10 cellular contexts compared by ENCODE assay signal in the genomic region with DNA sequence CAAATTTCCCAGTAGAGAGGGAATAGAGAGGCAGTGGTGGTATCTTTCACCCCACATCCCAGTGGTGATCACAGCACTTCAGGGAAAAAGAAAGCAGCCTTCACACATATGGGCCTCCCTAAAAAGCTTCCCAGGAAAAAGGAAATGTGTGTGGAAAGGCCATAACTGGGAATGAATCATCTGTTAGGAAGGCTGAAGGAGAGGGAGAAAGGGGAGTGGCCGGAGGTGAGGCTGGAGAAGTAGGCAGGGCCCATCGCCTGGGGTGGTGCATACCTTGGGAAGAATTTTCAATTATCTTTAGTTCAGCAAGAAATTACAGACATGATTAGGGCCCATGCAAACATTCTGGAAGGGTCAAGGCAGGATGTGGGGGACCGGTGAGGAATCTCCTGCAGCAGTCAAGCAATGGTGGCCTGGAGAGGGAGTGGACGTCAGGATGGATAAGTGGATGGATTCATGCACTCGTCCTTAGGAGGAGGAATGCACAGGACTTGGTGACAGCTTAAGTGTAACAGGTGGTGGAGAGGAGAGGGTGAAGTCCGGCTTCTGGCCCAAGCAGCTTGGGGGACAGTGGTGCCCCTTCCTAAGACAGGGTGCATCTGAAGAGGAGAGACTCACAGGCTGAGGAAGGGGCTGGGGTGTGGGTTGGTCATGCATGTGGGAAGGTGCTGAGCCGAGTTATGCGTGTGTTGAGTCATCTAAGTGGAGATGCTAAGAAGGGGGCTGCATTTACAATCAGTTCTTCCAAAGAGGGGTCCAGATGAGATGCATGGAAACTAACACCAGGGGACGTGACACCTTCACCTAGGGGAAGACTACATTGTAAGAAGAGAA. TPM values are rescaled to one million over a fixed set of nuclear protein-coding genes. Genes with fewer than 3 reads are reported as not detected.
DNase-seq lines count a peak whose midpoint lies in the region; ATAC-seq, FAIRE-seq and TF ChIP-seq lines count a peak whose summit lies in the region.
"Had no signal": no experiment of that assay in that cellular context is flagged by ENCODE, and none has a peak within 500 bp of the region (broad histone marks: within the 10 kb centered on the region; RNA-seq: fewer than 3 reads in every experiment).

No MANE protein-coding gene starts in this region.

- TF ChIP-seq CTCF in PC-3 (conservative IDR thresholded peaks at IDR 0.05; ENCODE audit: low read depth, low read length) (no peak), endothelial cell of umbilical vein (IDR thresholded peaks at IDR 0.05; ENCODE audit: extremely low read depth in 1 of 2, insufficient read depth in 1 of 2, low read depth in 1 of 2, low read length in 2 of 2) (no peak), nephron progenitor cell (IDR thresholded peaks at IDR 0.05) (no peak)

- H3K27me3 Mint-ChIP-seq in nephron progenitor cell (ENCODE audit: low read depth, poor library complexity): peaks cover 6% of the 10 kb centered on the region
- H3K27me3 Mint-ChIP-seq: activated T-cell treated with anti-CD3 and anti-CD28 coated beads, Interleukin-2, amount 50 U/mL, for 24 hours had no signal

- H3K27me3 ChIP-seq in PC-3 (ENCODE audit: low read length) (no peaks in the 10 kb centered on the region), endothelial cell of umbilical vein (ENCODE audit: control insufficient read depth in 2 of 2, insufficient read depth in 2 of 2, low read length in 2 of 2) (no peaks in the 10 kb centered on the region)

- H3K9me2 ChIP-seq in PC-3 (replicated peaks; ENCODE audit: low read length): no peaks in the 10 kb centered on the region

- intact Hi-C loops in PC-3 (cut with micrococcal nuclease): loop anchor here (5.0 kb wide), 2 partner anchors 39 to 59 kb away; no protein-coding TSS in a partner anchor
- intact Hi-C loops in endothelial cell of umbilical vein (cut with micrococcal nuclease): loop anchor here (1.0 to 10.0 kb wide), 4 partner anchors 10 to 246 kb away; no protein-coding TSS in a partner anchor

- H2AFZ ChIP-seq in PC-3 (ENCODE audit: low read length) (no peak overlapping the region), endothelial cell of umbilical vein (ENCODE audit: low read depth, low read length) (no peak overlapping the region)

- FAIRE-seq in endothelial cell of umbilical vein (lab: Jason Lieb, UNC) (peak; percentile 98), GM12892 (lab: Jason Lieb, UNC) (no peak)

- peak overlapping the region; percentile 36 for H3K4me3 ChIP-seq in PC-3 (ENCODE audit: low read length)
- H3K4me3 ChIP-seq in endothelial cell of umbilical vein (replicated peaks in 1 of 3; ENCODE audit: insufficient read depth in 1 of 3, low read depth in 1 of 3, low read length in 3 of 3): peak overlapping the region; percentile 15 to 76 (median 17)

- no peaks in the 10 kb centered on the region for H3K9me3 ChIP-seq in PC-3 (ENCODE audit: low read length)
- no peaks in the 10 kb centered on the region for H3K9me3 ChIP-seq in endothelial cell of umbilical vein (replicated peaks; ENCODE audit: control insufficient read depth, insufficient read depth, low read length)

- peak overlapping the region; percentile 66 for H3K27ac Mint-ChIP-seq in nephron progenitor cell

- peak overlapping the region; percentile 47 for H3K9ac ChIP-seq in PC-3 (ENCODE audit: low read length)
- H3K9ac ChIP-seq in endothelial cell of umbilical vein (replicated peaks; ENCODE audit: extremely low read depth, insufficient read depth, low read length): peak overlapping the region; percentile 84

- TF ChIP-seq POLR2A in endothelial cell of umbilical vein (IDR thresholded peaks at IDR 0.05; ENCODE audit: low read depth, low read length) (peak; percentile 61), GM12892 (IDR thresholded peaks at IDR 0.05; ENCODE audit: low read depth, low read length) (no peak)

- peak overlapping the region; percentile 80 for H3K27ac ChIP-seq in PC-3 (ENCODE audit: low read length)
- peak overlapping the region; percentile 97 for H3K27ac ChIP-seq in endothelial cell of umbilical vein (ENCODE audit: insufficient read depth, low read depth, low read length)
- no peak overlapping the region for H3K27ac ChIP-seq in caudate nucleus (ENCODE audit: low read depth, low read length)

- H4K20me1 ChIP-seq in PC-3 (ENCODE audit: low read length) (no peaks in the 10 kb centered on the region), endothelial cell of umbilical vein (replicated peaks; ENCODE audit: control insufficient read depth, extremely low read depth, insufficient read depth, low read length) (no peaks in the 10 kb centered on the region)

- H3K36me3 ChIP-seq in PC-3 (ENCODE audit: low read depth, low read length) (no peaks in the 10 kb centered on the region), endothelial cell of umbilical vein (ENCODE audit: control insufficient read depth in 2 of 2, extremely low read depth in 1 of 2, insufficient read depth in 2 of 2, low read length in 2 of 2) (no peaks in the 10 kb centered on the region)

- H3K4me1 ChIP-seq in PC-3 (ENCODE audit: insufficient read depth, low read length): peaks cover 62% of the 10 kb centered on the region
- H3K4me1 ChIP-seq in endothelial cell of umbilical vein (ENCODE audit: control insufficient read depth, extremely low read depth, insufficient read depth, low read length): peaks cover 57% of the 10 kb centered on the region

- peaks cover 67% of the 10 kb centered on the region for H3K4me1 Mint-ChIP-seq in nephron progenitor cell

- H3K79me2 ChIP-seq in PC-3 (ENCODE audit: low read length) (peaks cover 94% of the 10 kb centered on the region), endothelial cell of umbilical vein (ENCODE audit: control insufficient read depth, insufficient read depth, low read length) (peaks cover 5% of the 10 kb centered on the region)

- H3K9me3 Mint-ChIP-seq in nephron progenitor cell: no peaks in the 10 kb centered on the region
- H3K9me3 Mint-ChIP-seq: activated T-cell treated with anti-CD3 and anti-CD28 coated beads, Interleukin-2, amount 50 U/mL, for 24 hours had no signal

- peak; percentile 88 for ATAC-seq in PC-3
- no peak for ATAC-seq in HG02970 (IDR thresholded peaks at IDR 0.05; ENCODE audit: low FRiP score, unreplicated experiment)
- ATAC-seq: left lobe of liver had no signal

- BruUV-seq in PC-3 (replicated peaks; lab: Mats Ljungman, UMichigan): no TSS peak
- TSS peak; percentile 49 for BruUV-seq in endothelial cell of umbilical vein (replicated peaks; lab: Mats Ljungman, UMichigan)

- CTCF ChIA-PET in PC-3 (lab: Charles Lee): no interaction called here
- CTCF ChIA-PET in endothelial cell of umbilical vein (lab: Charles Lee): interaction anchor here (1.0 to 2.2 kb wide), 5 partner anchors 9 to 326 kb away, joined by 3 to 6 read pairs (median 3); no protein-coding TSS in a partner anchor

- H3K9me1 ChIP-seq in endothelial cell of umbilical vein (replicated peaks; ENCODE audit: control insufficient read depth, extremely low read depth, insufficient read depth, low read length): no peaks in the 10 kb centered on the region

- H3K4me2 ChIP-seq in PC-3 (ENCODE audit: low read length) (peak overlapping the region; percentile 78), endothelial cell of umbilical vein (ENCODE audit: insufficient read depth, low read length) (peak overlapping the region; percentile 91)

- dilution Hi-C loops in endothelial cell of umbilical vein (cut with MboI; ENCODE audit: extremely low pct_ligation_motif_present, low sequenced_read_pairs): no loop called here

- DNase-seq in EH (ENCODE audit: low read depth) (peak; percentile 93), PC-3 (peak; percentile 92), endothelial cell of umbilical vein (ENCODE audit: low read depth, low spot score) (peak; percentile 74), nephron progenitor cell (no peak), GM12892 (ENCODE audit: insufficient read length) (no peak), occipital lobe (lab: John Stamatoyannopoulos, UW) (no peak), caudate nucleus (lab: John Stamatoyannopoulos, UW) (no peak)
- DNase-seq: activated T-cell treated with anti-CD3 and anti-CD28 coated beads, Interleukin-2, amount 50 U/mL, for 24 hours had no signal

- no peaks in the 10 kb centered on the region for H3K36me3 Mint-ChIP-seq in nephron progenitor cell (ENCODE audit: low read depth)

- POLR2A ChIA-PET in PC-3 (lab: Charles Lee; ENCODE audit: unreplicated experiment) (interaction anchor here (0.5 to 0.8 kb wide), 2 partner anchors 111 to 135 kb away, joined by 4 read pairs; no protein-coding TSS in a partner anchor), endothelial cell of umbilical vein (lab: Charles Lee) (no interaction called here)

- no peaks in the 10 kb centered on the region for H3F3A ChIP-seq in PC-3 (ENCODE audit: low read length, unreplicated experiment)

- H3K4me3 Mint-ChIP-seq in nephron progenitor cell: no peak overlapping the region
- H3K4me3 Mint-ChIP-seq: activated T-cell treated with anti-CD3 and anti-CD28 coated beads, Interleukin-2, amount 50 U/mL, for 24 hours had no signal

TF ChIP-seq in endothelial cell of umbilical vein, 7 proteins besides CTCF, POLR2A, EP300 and RAD21:
- TF ChIP-seq POLR2AphosphoS5 (IDR thresholded peaks at IDR 0.05; ENCODE audit: insufficient read depth, low read depth, low read length) (peak; percentile 64), JUN (IDR thresholded peaks at IDR 0.05; ENCODE audit: borderline replicate concordance, insufficient read depth, insufficient read length, low read depth) (peak; percentile 60), MYC (IDR thresholded peaks at IDR 0.05; ENCODE audit: low read depth, low read length) (no peak), FOS (IDR thresholded peaks at IDR 0.05; ENCODE audit: borderline replicate concordance, insufficient read depth, low read length) (peak; percentile 87), EZH2 (IDR thresholded peaks at IDR 0.05; ENCODE audit: borderline replicate concordance, low read depth, low read length, severe bottlenecking) (no peak)
TF ChIP-seq in endothelial cell of umbilical vein: peak in this region for 3.

RNA-seq across cellular contexts. Expression of a gene that starts 17.9 kb away (rescaled TPM):
- total RNA-seq in PC-3 (2014; rRNA removed) (8.4 and 9.8 TPM in 2 replicates), endothelial cell of umbilical vein (4.0 and 5.0 TPM in 2 replicates), occipital lobe (21.5 TPM)
- 2.1 and 3.4 TPM in 2 replicates for polyA plus RNA-seq in endothelial cell of umbilical vein
- 3.6 and 4.1 TPM in 2 replicates for polyA plus RNA-seq in endothelial cell of umbilical vein (2011; cell fraction: cytosol; rRNA removed)
- 3.2 and 3.3 TPM in 2 replicates for polyA plus RNA-seq in endothelial cell of umbilical vein (2011; cell fraction: nucleus; rRNA removed)
- polyA plus RNA-seq in endothelial cell of umbilical vein (2012): 2.7 and 4.9 TPM in 2 replicates
- 4.5 and 4.7 TPM in 2 replicates for polyA minus RNA-seq in endothelial cell of umbilical vein
- 0.61 TPM for polyA minus RNA-seq in endothelial cell of umbilical vein (2011; cell fraction: cytosol; rRNA and poly(A)+ RNA removed)
- 3.6 and 5.6 TPM in 2 replicates for polyA minus RNA-seq in endothelial cell of umbilical vein (2011; cell fraction: nucleus; rRNA and poly(A)+ RNA removed)
- 5.1 TPM for polyA plus RNA-seq in GM12892 (2012; ENCODE audit: missing spikeins)

Comparison
In these comparisons a context has a peak if more than half of its experiments do, and no peak if none do; other contexts are left out.
1. DNase-seq: peak in EH (single experiment), PC-3 (single experiment) and endothelial cell of umbilical vein (single experiment); none in nephron progenitor cell (single experiment), GM12892 (single experiment), occipital lobe (single experiment) and caudate nucleus (0 of 61).